8 cellular contexts compared by ENCODE assay signal in genomic region chr9:133558191-133559126, GRCh38. TPM values are rescaled to one million over a fixed set of nuclear protein-coding genes. Genes with fewer than 3 reads are reported as not detected.
DNase-seq lines count a peak whose midpoint lies in the region; ATAC-seq and TF ChIP-seq lines count a peak whose summit lies in the region.

No MANE protein-coding gene starts in this region.

- H3K27me3 ChIP-seq in lung (ENCODE audit: control insufficient read depth, insufficient read depth) (no peaks in the 10 kb centered on the region), stomach (peaks cover 0 to 18% (median 0%) of the 10 kb centered on the region in 3 donors)

- peak overlapping the region; percentile 60 for H3K4me3 Mint-ChIP-seq in chondrocyte (ENCODE audit: unreplicated experiment)

- WGBS in lung, 2 donors = 10 to 22% methylated on average over 31 of the region's 31 CpGs
- WGBS in stomach, 5 donors = 36 to 54% (median 37%) methylated on average over 30 to 31 of the region's 31 CpGs

- H3K4me1 Mint-ChIP-seq in chondrocyte (ENCODE audit: low read depth) = peaks cover 26% of the 10 kb centered on the region

- H3K4me1 ChIP-seq in lung (ENCODE audit: control insufficient read depth in 2 of 2, insufficient read depth in 2 of 2, low read length in 2 of 2) = peaks cover 0 to 29% of the 10 kb centered on the region in 2 donors
- peaks cover 8 to 37% (median 33%) of the 10 kb centered on the region in 4 donors for H3K4me1 ChIP-seq in stomach

- H3K27ac Mint-ChIP-seq in chondrocyte (ENCODE audit: unreplicated experiment) = peak overlapping the region; percentile 90

- in situ Hi-C loops in ACHN (cut with HindIII; ENCODE audit: low pct_ligation_motif_present, low pct_unique_long_range_greater_than_20kb, low sequenced_read_pairs) = no loop called here

- intact Hi-C loops in stomach (cut with DNase I; ENCODE audit: low total_unique reads) = no loop called here

- H3K36me3 ChIP-seq in lung (ENCODE audit: control insufficient read depth in 2 of 2, insufficient read depth in 2 of 2, low read length in 2 of 2) = no peaks in the 10 kb centered on the region
- peaks cover 0 to 8% (median 0%) of the 10 kb centered on the region in 4 donors for H3K36me3 ChIP-seq in stomach

- no peaks in the 10 kb centered on the region for H3K36me3 Mint-ChIP-seq in chondrocyte (ENCODE audit: low read depth)

- no peak for TF ChIP-seq CTCF in chondrocyte (IDR thresholded peaks at IDR 0.05)
- no peak for TF ChIP-seq CTCF in lung (IDR thresholded peaks at IDR 0.05; ENCODE audit: control extremely low read depth, extremely low read depth)
- TF ChIP-seq CTCF in stomach (IDR thresholded peaks at IDR 0.05) = no peak

- no peak for TF ChIP-seq EP300 in stomach (IDR thresholded peaks at IDR 0.05)

- H3K27ac ChIP-seq in lung (ENCODE audit: low read depth in 1 of 2, low read length in 1 of 2) (peak overlapping the region; percentile 22 to 78), stomach (peak overlapping the region; percentile 23 to 62 (median 55))

- peak; percentile 73 for ATAC-seq in lung (ENCODE audit: insufficient read depth, low FRiP score)
- no peak for ATAC-seq in HG03039 (IDR thresholded peaks at IDR 0.05; ENCODE audit: unreplicated experiment)

- peak; percentile 38 for DNase-seq in ACHN
- peak; percentile 85 for DNase-seq in GM19240 (ENCODE audit: insufficient read length, low spot score)
- DNase-seq in NCI-H524 (lab: John Stamatoyannopoulos, UW) = peak; percentile 83 to 93
- no peak for DNase-seq in chondrocyte (ENCODE audit: low spot score)
- DNase-seq in lung (ENCODE audit: low spot score) = no peak
- DNase-seq in stomach = no peak
- DNase-seq in NCI-H446 treated with DMSO at 0.1 percent for 48 hours (lab: John Stamatoyannopoulos, UW) = no peak

- H3K27me3 Mint-ChIP-seq in chondrocyte (ENCODE audit: low read depth) = peaks cover 2% of the 10 kb centered on the region

- H3K9me3 ChIP-seq in lung (ENCODE audit: control insufficient read depth in 2 of 2, insufficient read depth in 1 of 2, low read length in 1 of 2) (no peaks in the 10 kb centered on the region), stomach (no peaks in the 10 kb centered on the region)

- TF ChIP-seq POLR2A in stomach (IDR thresholded peaks at IDR 0.05) = no peak

- no peak overlapping the region for H3K4me3 ChIP-seq in lung
- H3K4me3 ChIP-seq in stomach = no peak overlapping the region

- no peaks in the 10 kb centered on the region for H3K9me3 Mint-ChIP-seq in chondrocyte (ENCODE audit: low read depth)

RNA-seq across cellular contexts. Expression of gene ADAMTSL2, which starts 24.0 kb away (rescaled TPM):
- 0.15 to 0.31 TPM (median 0.23 TPM) in 3 replicates for total RNA-seq in chondrocyte
- total RNA-seq in lung = 10 to 100 TPM; 11.1 to 20.6 TPM
- polyA plus RNA-seq in lung = 1 to 10 TPM; 6.4 to 9.1 TPM
- total RNA-seq in stomach = 10 to 100 TPM in 1 of 5 donors, 1 to 10 TPM in 2, not detected in 2; 3.3 to 20.6 (median 3.3) TPM
- 1 to 10 TPM; 1.3 to 1.9 (median 1.4) TPM for polyA plus RNA-seq in stomach

RNA-seq across cellular contexts. Expression of gene MYMK, which starts 33.7 kb away (rescaled TPM):
- total RNA-seq in chondrocyte = not detected in 3 replicates
- total RNA-seq in lung = not detected
- polyA plus RNA-seq in lung = not detected
- not detected for total RNA-seq in stomach
- polyA plus RNA-seq in stomach = not detected

RNA-seq across cellular contexts. Expression of gene FAM163B, which starts 50.7 kb away (rescaled TPM):
- total RNA-seq in chondrocyte (not detected in 3 replicates), lung (under 1 TPM in 1 of 2 donors, not detected in 1; 0.51 TPM), stomach (not detected)
- polyA plus RNA-seq in lung (under 1 TPM; 0.10 to 0.16 TPM), stomach (not detected)

Comparison
In these comparisons a context has a peak if more than half of its experiments do, and no peak if none do; other contexts are left out.
1. DNase-seq: peak in ACHN (single experiment), GM19240 (single experiment) and NCI-H524 (2 of 2); none in chondrocyte (single experiment), lung (single experiment), stomach (single experiment) and NCI-H446 treated with DMSO at 0.1 percent for 48 hours (single experiment).